In genomic region chrX:1451676-1452496, GRCh38 we compare ENCODE assay signal across 9 cellular contexts.
A peak's percentile ranks its signal among the peaks of the same experiment; 100 is the strongest.
DNase-seq lines count a peak whose midpoint lies in the region; ATAC-seq and TF ChIP-seq lines count a peak whose summit lies in the region.
"Had no signal": no experiment of that assay in that cellular context is flagged by ENCODE, and none has a peak within 500 bp of the region (broad histone marks: within the 10 kb centered on the region; RNA-seq: fewer than 3 reads in every experiment).

No MANE protein-coding gene starts in this region.

- H3K4me2 ChIP-seq in DOHH2 (ENCODE audit: low read length) (peak overlapping the region; percentile 75), parathyroid adenoma (ENCODE audit: low read length) (peak overlapping the region; percentile 89)

- H3K9ac ChIP-seq in parathyroid adenoma, result no peak overlapping the region

- H2AFZ ChIP-seq in parathyroid adenoma, result peak overlapping the region; percentile 76

- no peaks in the 10 kb centered on the region for H4K20me1 ChIP-seq in DOHH2 (ENCODE audit: control insufficient read depth, insufficient read depth, low read depth, low read length)

- no peaks in the 10 kb centered on the region for H3K27me3 ChIP-seq in DOHH2 (ENCODE audit: control insufficient read depth, low read length)
- H3K27me3 ChIP-seq in parathyroid adenoma (ENCODE audit: control insufficient read depth, insufficient read depth, low read length), result no peaks in the 10 kb centered on the region

- peaks cover 6% of the 10 kb centered on the region for H3F3A ChIP-seq in DOHH2 (ENCODE audit: control insufficient read depth, insufficient read depth)

- ATAC-seq in GM21717 (IDR thresholded peaks at IDR 0.05; ENCODE audit: unreplicated experiment), result no peak
- ATAC-seq in HG03457 (IDR thresholded peaks at IDR 0.05; ENCODE audit: unreplicated experiment), result no peak

- no peak for TF ChIP-seq CTCF in DOHH2 (IDR thresholded peaks at IDR 0.05; ENCODE audit: low read depth, low read length, poor library complexity, severe bottlenecking)
- no peak for TF ChIP-seq CTCF in VCaP (conservative IDR thresholded peaks at IDR 0.05)
- no peak for TF ChIP-seq CTCF in fibroblast of pulmonary artery (IDR thresholded peaks at IDR 0.05; ENCODE audit: low read length, missing control alignments)
- TF ChIP-seq CTCF in parathyroid adenoma (IDR thresholded peaks at IDR 0.05), result no peak

- H3K9me3 ChIP-seq in DOHH2 (ENCODE audit: control insufficient read depth, insufficient read depth, low read length) (peaks cover 21% of the 10 kb centered on the region; the same call in 1 of the 2 replicates), parathyroid adenoma (ENCODE audit: control insufficient read depth, low read length) (no peaks in the 10 kb centered on the region)

- H3K9me2 ChIP-seq in DOHH2 (replicated peaks; ENCODE audit: control insufficient read depth, low read length), result no peaks in the 10 kb centered on the region

- no peak for DNase-seq in fibroblast of pulmonary artery (ENCODE audit: low read depth)
- DNase-seq in NCI-H146 treated with DMSO at 0.1 percent for 48 hours (lab: John Stamatoyannopoulos, UW; ENCODE audit: unreplicated experiment), result no peak
- no peak for DNase-seq in NCI-H524 (lab: John Stamatoyannopoulos, UW)
- DNase-seq: amniotic stem cell had no signal

- H3K27ac ChIP-seq in DOHH2 (ENCODE audit: low read depth, low read length) (peak overlapping the region; percentile 52), VCaP (peak overlapping the region; percentile 75), parathyroid adenoma (peak overlapping the region; percentile 67)

- H3K4me3 ChIP-seq in DOHH2 (ENCODE audit: low read length), result peak overlapping the region; percentile 94
- peak overlapping the region; percentile 96 for H3K4me3 ChIP-seq in fibroblast of pulmonary artery (replicated peaks; ENCODE audit: low read depth, low read length)
- peak overlapping the region; percentile 86 for H3K4me3 ChIP-seq in parathyroid adenoma (ENCODE audit: low read depth, low read length)

- H3K4me1 ChIP-seq in DOHH2 (ENCODE audit: control insufficient read depth, low read length), result peaks cover 55% of the 10 kb centered on the region
- no peaks in the 10 kb centered on the region for H3K4me1 ChIP-seq in parathyroid adenoma

- H3K36me3 ChIP-seq in DOHH2 (ENCODE audit: control insufficient read depth, low read length) (peaks cover 34% of the 10 kb centered on the region), parathyroid adenoma (ENCODE audit: control insufficient read depth, insufficient read depth, low read length) (no peaks in the 10 kb centered on the region)

- H3K79me2 ChIP-seq in DOHH2 (ENCODE audit: control insufficient read depth, low read length), result peaks cover 58% of the 10 kb centered on the region
- peaks cover 18% of the 10 kb centered on the region for H3K79me2 ChIP-seq in parathyroid adenoma
